In the genomic region with DNA sequence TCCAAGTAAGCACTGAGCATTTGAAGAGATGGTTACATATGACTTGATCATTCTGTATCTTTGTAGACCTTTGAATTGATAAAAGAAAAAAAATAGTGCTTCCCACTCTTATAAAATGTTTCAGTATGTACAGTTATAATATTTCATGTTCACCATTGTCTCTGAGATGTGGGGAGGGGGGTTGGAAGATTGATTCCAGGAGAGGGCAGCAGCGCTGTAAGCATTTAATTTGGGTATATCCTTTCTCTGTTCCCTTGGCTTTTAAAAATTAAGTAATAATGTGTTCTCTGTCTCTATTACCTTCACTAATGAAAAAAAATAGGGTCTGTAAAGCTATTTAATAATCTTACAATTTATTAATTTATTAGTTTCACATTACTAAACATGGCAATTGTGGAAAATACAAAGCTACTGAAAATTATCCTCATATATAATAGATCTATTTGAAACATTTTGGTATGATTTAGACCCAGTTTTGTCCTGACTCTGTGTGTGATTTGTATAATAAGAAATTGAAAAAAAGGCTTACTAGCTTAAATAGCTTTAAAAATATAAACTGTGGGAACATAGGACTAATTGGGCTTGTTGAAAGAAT, we compare ENCODE assay signal across 9 cellular contexts.
DNase-seq lines count a peak whose midpoint lies in the region; ATAC-seq, FAIRE-seq and TF ChIP-seq lines count a peak whose summit lies in the region.
"Had no signal": no experiment of that assay in that cellular context is flagged by ENCODE, and none has a peak within 500 bp of the region (broad histone marks: within the 10 kb centered on the region; RNA-seq: fewer than 3 reads in every experiment).

No MANE protein-coding gene starts in this region.

- no peak overlapping the region for H3K27ac ChIP-seq in cardiac muscle cell
- H3K27ac ChIP-seq in endothelial cell of umbilical vein (ENCODE audit: insufficient read depth, low read depth, low read length) = peak overlapping the region; percentile 85
- H3K27ac ChIP-seq: parathyroid adenoma had no signal

- H3K9me1 ChIP-seq in endothelial cell of umbilical vein (replicated peaks; ENCODE audit: control insufficient read depth, extremely low read depth, insufficient read depth, low read length) = no peaks in the 10 kb centered on the region

- no peak overlapping the region for H3K4me2 ChIP-seq in endothelial cell of umbilical vein (ENCODE audit: insufficient read depth, low read length)

- peaks cover 4% of the 10 kb centered on the region for H3K4me1 ChIP-seq in cardiac muscle cell (ENCODE audit: low read depth)
- peaks cover 38% of the 10 kb centered on the region for H3K4me1 ChIP-seq in endothelial cell of umbilical vein (ENCODE audit: control insufficient read depth, extremely low read depth, insufficient read depth, low read length)
- H3K4me1 ChIP-seq: parathyroid adenoma had no signal

- TF ChIP-seq POLR2A in endothelial cell of umbilical vein (IDR thresholded peaks at IDR 0.05; ENCODE audit: low read depth, low read length) = no peak

- H3K4me3 Mint-ChIP-seq in type B pancreatic cell = no peak overlapping the region

- DNase-seq in cardiac muscle cell (ENCODE audit: low read depth in 1 of 2, low spot score in 1 of 2) = peak; percentile 40 to 74
- no peak for DNase-seq in Right ventricle myocardium superior
- peak; percentile 26 to 46 for DNase-seq in NCI-H446 (lab: John Stamatoyannopoulos, UW)
- DNase-seq in endothelial cell of umbilical vein (ENCODE audit: low read depth, low spot score) = peak; percentile 77
- no peak for DNase-seq in type B pancreatic cell (ENCODE audit: extremely low spot score, unreplicated experiment)
- DNase-seq in stimulated activated CD4-positive, alpha-beta T cell treated with anti-CD3 and anti-CD28 coated beads, Interleukin-4, amount 100 ng/mL, for 4 hours = no peak
- no peak for DNase-seq in SKM-1 treated with dmso at 0.1 percent for 144 hours (lab: John Stamatoyannopoulos, UW; ENCODE audit: unreplicated experiment)
- no peak for DNase-seq in iPS-NIHi11 (ENCODE audit: low spot score)

- H3K27me3 ChIP-seq in cardiac muscle cell = no peaks in the 10 kb centered on the region
- H3K27me3 ChIP-seq in endothelial cell of umbilical vein (ENCODE audit: control insufficient read depth in 2 of 2, insufficient read depth in 2 of 2, low read length in 2 of 2) = no peaks in the 10 kb centered on the region

- H3K79me2 ChIP-seq in endothelial cell of umbilical vein (ENCODE audit: control insufficient read depth, insufficient read depth, low read length) = no peaks in the 10 kb centered on the region
- H3K79me2 ChIP-seq: parathyroid adenoma had no signal

- no peak for ATAC-seq in Right ventricle myocardium superior (ENCODE audit: poor library complexity)

- no peaks in the 10 kb centered on the region for H3K36me3 Mint-ChIP-seq in type B pancreatic cell

- no TSS peak for BruUV-seq in endothelial cell of umbilical vein (replicated peaks; lab: Mats Ljungman, UMichigan)

- POLR2A ChIA-PET in endothelial cell of umbilical vein (lab: Charles Lee) = interaction anchor here (0.7 to 3.0 kb wide), 4 partner anchors 26 to 718 kb away, joined by 5 to 15 read pairs (median 8); a partner anchor contains a TSS

- FAIRE-seq in endothelial cell of umbilical vein (lab: Jason Lieb, UNC) = no peak

- TF ChIP-seq CTCF in cardiac muscle cell (IDR thresholded peaks at IDR 0.05; ENCODE audit: low read depth, low read length) = peak; percentile 57
- peak; percentile 33 to 35 for TF ChIP-seq CTCF in endothelial cell of umbilical vein (IDR thresholded peaks at IDR 0.05; ENCODE audit: extremely low read depth in 1 of 2, insufficient read depth in 1 of 2, low read depth in 1 of 2, low read length in 2 of 2)
- TF ChIP-seq CTCF in type B pancreatic cell (conservative IDR thresholded peaks at IDR 0.05) = peak; percentile 66

- no peaks in the 10 kb centered on the region for H4K20me1 ChIP-seq in endothelial cell of umbilical vein (replicated peaks; ENCODE audit: control insufficient read depth, extremely low read depth, insufficient read depth, low read length)

- H3K36me3 ChIP-seq in cardiac muscle cell (no peaks in the 10 kb centered on the region), endothelial cell of umbilical vein (ENCODE audit: control insufficient read depth in 2 of 2, extremely low read depth in 1 of 2, insufficient read depth in 2 of 2, low read length in 2 of 2) (no peaks in the 10 kb centered on the region)

- intact Hi-C loops in Right ventricle myocardium superior (cut with DNase I) = loop anchor here (10.0 kb wide), 1 partner anchor 709 kb away; no protein-coding TSS in a partner anchor
- intact Hi-C loops in endothelial cell of umbilical vein (cut with micrococcal nuclease) = loop anchor here (1.0 to 10.0 kb wide), 6 partner anchors 714 to 1952 kb away; no protein-coding TSS in a partner anchor

- H3K4me1 Mint-ChIP-seq in type B pancreatic cell (ENCODE audit: unreplicated experiment) = peaks cover 27% of the 10 kb centered on the region

- dilution Hi-C loops in endothelial cell of umbilical vein (cut with MboI; ENCODE audit: extremely low pct_ligation_motif_present, low sequenced_read_pairs) = no loop called here

- no peaks in the 10 kb centered on the region for H3K27me3 Mint-ChIP-seq in type B pancreatic cell

- no peak overlapping the region for H3K27ac Mint-ChIP-seq in type B pancreatic cell

- H3K4me3 ChIP-seq in cardiac muscle cell = no peak overlapping the region
- H3K4me3 ChIP-seq in endothelial cell of umbilical vein (replicated peaks in 1 of 3; ENCODE audit: insufficient read depth in 1 of 3, low read depth in 1 of 3, low read length in 3 of 3) = no peak overlapping the region

- H3K9ac ChIP-seq in endothelial cell of umbilical vein (replicated peaks; ENCODE audit: extremely low read depth, insufficient read depth, low read length) = peak overlapping the region; percentile 13
- H3K9ac ChIP-seq: parathyroid adenoma had no signal

- CTCF ChIA-PET in endothelial cell of umbilical vein (lab: Charles Lee) = interaction anchor here (0.7 to 7.9 kb wide), 12 partner anchors 9 to 719 kb away, joined by 3 to 117 read pairs (median 3); a partner anchor contains a TSS

- H3K9me3 ChIP-seq in cardiac muscle cell (ENCODE audit: low read depth) = no peaks in the 10 kb centered on the region
- no peaks in the 10 kb centered on the region for H3K9me3 ChIP-seq in endothelial cell of umbilical vein (replicated peaks; ENCODE audit: control insufficient read depth, insufficient read depth, low read length)

- no peaks in the 10 kb centered on the region for H3K9me3 Mint-ChIP-seq in type B pancreatic cell

- no peak overlapping the region for H2AFZ ChIP-seq in endothelial cell of umbilical vein (ENCODE audit: low read depth, low read length)
- H2AFZ ChIP-seq: parathyroid adenoma had no signal

TF ChIP-seq in endothelial cell of umbilical vein, 7 proteins besides CTCF, POLR2A, EP300 and RAD21:
- TF ChIP-seq MYC (IDR thresholded peaks at IDR 0.05; ENCODE audit: low read depth, low read length) = no peak
- TF ChIP-seq, protein P1, sequence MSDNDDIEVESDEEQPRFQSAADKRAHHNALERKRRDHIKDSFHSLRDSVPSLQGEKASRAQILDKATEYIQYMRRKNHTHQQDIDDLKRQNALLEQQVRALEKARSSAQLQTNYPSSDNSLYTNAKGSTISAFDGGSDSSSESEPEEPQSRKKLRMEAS (IDR thresholded peaks at IDR 0.05; ENCODE audit: insufficient read depth, insufficient read length) = no peak
- no peak for TF ChIP-seq JUN (IDR thresholded peaks at IDR 0.05; ENCODE audit: borderline replicate concordance, insufficient read depth, insufficient read length, low read depth)

Comparison
In these comparisons a context has a peak if more than half of its experiments do, and no peak if none do; other contexts are left out.
1. DNase-seq: peak in cardiac muscle cell (2 of 2), NCI-H446 (2 of 2) and endothelial cell of umbilical vein (single experiment); none in Right ventricle myocardium superior (single experiment), type B pancreatic cell (single experiment), stimulated activated CD4-positive, alpha-beta T cell treated with anti-CD3 and anti-CD28 coated beads, Interleukin-4, amount 100 ng/mL, for 4 hours (0 of 2), SKM-1 treated with dmso at 0.1 percent for 144 hours (single experiment) and iPS-NIHi11 (single experiment).
2. Peak in every context shown above with its lines, with median percentiles within 50 percentile points of each other: CTCF ChIP-seq.